Comparison of ENCODE assay signal across 8 cellular contexts in genomic region chr21:33479679-33480480, GRCh38. TPM values are rescaled to one million over a fixed set of nuclear protein-coding genes. Genes with fewer than 3 reads are reported as not detected.
DNase-seq lines count a peak whose midpoint lies in the region; ATAC-seq, FAIRE-seq and TF ChIP-seq lines count a peak whose summit lies in the region.

Gene TMEM50B, minus strand, starts transcription at chr21:33479974. Its CDS starts 11,089 bp downstream, at chr21:33468885.

- dilution Hi-C loops in keratinocyte (cut with MboI; ENCODE audit: extremely low pct_ligation_motif_present, low sequenced_read_pairs), result no loop called here

- ATAC-seq in GM19025 (IDR thresholded peaks at IDR 0.05; ENCODE audit: low read depth, unreplicated experiment) (peak; percentile 93), HG03342 (IDR thresholded peaks at IDR 0.05; ENCODE audit: unreplicated experiment) (peak; percentile 84)
- peak; percentile 86 for ATAC-seq in central memory CD8-positive, alpha-beta T cell (replicated peaks; ENCODE audit: extremely low read depth, poor library complexity, severe bottlenecking)

- FAIRE-seq in keratinocyte (lab: Jason Lieb, UNC), result no peak

- H3K9me1 ChIP-seq in keratinocyte (ENCODE audit: control insufficient read depth, extremely low read depth, insufficient read depth, low read length), result no peaks in the 10 kb centered on the region

- H3K4me3 Mint-ChIP-seq in central memory CD8-positive, alpha-beta T cell, result peak within 1 kb of the TSS; percentile 90

- peaks cover 8% of the 10 kb centered on the region for H3K4me1 ChIP-seq in keratinocyte (ENCODE audit: control insufficient read depth, extremely low read depth, insufficient read depth, low read length)

- H2AFZ ChIP-seq in keratinocyte (ENCODE audit: control insufficient read depth, low read length), result peak within 1 kb of the TSS; percentile 87

- peak within 1 kb of the TSS; percentile 91 for H3K9ac ChIP-seq in keratinocyte (ENCODE audit: control insufficient read depth, extremely low read depth, insufficient read depth, low read length)

- no peaks in the 10 kb centered on the region for H3K27me3 ChIP-seq in keratinocyte (ENCODE audit: control insufficient read depth, extremely low read depth, insufficient read depth, low read length)

- peak within 1 kb of the TSS; percentile 83 for H3K27ac ChIP-seq in keratinocyte (ENCODE audit: control insufficient read depth, insufficient read depth, low read length)

- H3K79me2 ChIP-seq in keratinocyte (ENCODE audit: control insufficient read depth, insufficient read depth, low read length), result peaks cover 25% of the 10 kb centered on the region

- no peaks in the 10 kb centered on the region for H3K27me3 Mint-ChIP-seq in central memory CD8-positive, alpha-beta T cell

- peak within 1 kb of the TSS; percentile 94 for H3K4me2 ChIP-seq in keratinocyte (ENCODE audit: control insufficient read depth, extremely low read depth, insufficient read depth, low read depth, low read length)

- DNase-seq in AG10803 (ENCODE audit: low read depth) (peak; percentile 94), NCI-H345 treated with DMSO at 0.1 percent for 48 hours (lab: John Stamatoyannopoulos, UW; ENCODE audit: unreplicated experiment) (peak; percentile 95), keratinocyte (ENCODE audit: low read depth, low spot score) (peak; percentile 66)
- DNase-seq in activated CD4-positive, CD25-positive, alpha-beta regulatory T cell treated with anti-CD3 and anti-CD28 coated beads, Interleukin-2, amount 50 U/mL, for 16 hours (ENCODE audit: low read depth, low spot score), result peak; percentile 90
- DNase-seq in central memory CD8-positive, alpha-beta T cell (ENCODE audit: low spot score in 2 of 2), result peak; percentile 79 to 87
- peak; percentile 92 to 97 for DNase-seq in stimulated activated CD4-positive, alpha-beta T cell treated with anti-CD3 and anti-CD28 coated beads, Interleukin-15, amount 100 ng/mL, for 1 hour (ENCODE audit: low read depth in 1 of 2, low spot score in 1 of 2)

- no peaks in the 10 kb centered on the region for H3K9me3 ChIP-seq in keratinocyte (ENCODE audit: control insufficient read depth, low read depth, low read length)

- no peaks in the 10 kb centered on the region for H3K9me3 Mint-ChIP-seq in central memory CD8-positive, alpha-beta T cell

- H3K36me3 ChIP-seq in keratinocyte (ENCODE audit: control insufficient read depth in 2 of 2, extremely low read depth in 1 of 2, insufficient read depth in 2 of 2, low read length in 2 of 2), result no peaks in the 10 kb centered on the region

- H4K20me1 ChIP-seq in keratinocyte (ENCODE audit: control insufficient read depth, extremely low read depth, insufficient read depth, low read length), result no peaks in the 10 kb centered on the region

- H3K36me3 Mint-ChIP-seq in central memory CD8-positive, alpha-beta T cell (ENCODE audit: insufficient read depth), result peaks cover 4% of the 10 kb centered on the region

- peak within 1 kb of the TSS; percentile 88 for H3K27ac Mint-ChIP-seq in central memory CD8-positive, alpha-beta T cell (ENCODE audit: low read depth)

- H3K4me3 ChIP-seq in AG10803 (ENCODE audit: low read length) (peak within 1 kb of the TSS; percentile 82), keratinocyte (ENCODE audit: control insufficient read depth in 2 of 3, extremely low read depth in 1 of 3, insufficient read depth in 2 of 3, low read depth in 1 of 3, low read length in 3 of 3) (peak within 1 kb of the TSS; percentile 90 to 98 (median 94))

- TF ChIP-seq CTCF in AG10803 (conservative IDR thresholded peaks at IDR 0.05; ENCODE audit: low read length) (peak; percentile 45), keratinocyte (optimal IDR thresholded peaks at IDR 0.05 in 1 of 3, IDR thresholded peaks at IDR 0.05 in 1 of 3, conservative IDR thresholded peaks at IDR 0.05 in 1 of 3; ENCODE audit: extremely low read depth in 1 of 3, insufficient read depth in 2 of 3, low read length in 3 of 3) (peak; percentile 6 to 30 (median 23))

- H3K4me1 Mint-ChIP-seq in central memory CD8-positive, alpha-beta T cell, result peaks cover 18% of the 10 kb centered on the region

RNA-seq across cellular contexts. Expression of gene TMEM50B, which starts in this region (rescaled TPM):
- polyA plus RNA-seq in keratinocyte, result 20.9 to 39.7 TPM (median 25.5 TPM) in 3 replicates
- 20.3 TPM for polyA plus RNA-seq in keratinocyte (2011; ENCODE audit: low read depth)
- polyA plus RNA-seq in keratinocyte (2011; cell fraction: cytosol; rRNA removed), result 15.0 and 27.7 TPM in 2 replicates
- 49.7 and 57.1 TPM in 2 replicates for polyA plus RNA-seq in keratinocyte (2011; cell fraction: nucleus; rRNA removed)
- polyA plus RNA-seq in keratinocyte (2012; ENCODE audit: low replicate concordance), result 17.9 and 25.1 TPM in 2 replicates
- 6.0 to 16.8 TPM (median 8.0 TPM) in 3 replicates for polyA minus RNA-seq in keratinocyte
- polyA minus RNA-seq in keratinocyte (2011; cell fraction: cytosol; rRNA and poly(A)+ RNA removed), result 13.2 TPM
- 9.3 and 20.2 TPM in 2 replicates for polyA minus RNA-seq in keratinocyte (2011; cell fraction: nucleus; rRNA and poly(A)+ RNA removed)

Comparison
In these comparisons a context has a peak if more than half of its experiments do, and no peak if none do; other contexts are left out.
1. Peak in every context shown above with its lines: DNase-seq, ATAC-seq, H3K4me3 ChIP-seq and H3K27ac ChIP-seq.